Comparison of ENCODE assay signal across 9 cellular contexts in the genomic region with DNA sequence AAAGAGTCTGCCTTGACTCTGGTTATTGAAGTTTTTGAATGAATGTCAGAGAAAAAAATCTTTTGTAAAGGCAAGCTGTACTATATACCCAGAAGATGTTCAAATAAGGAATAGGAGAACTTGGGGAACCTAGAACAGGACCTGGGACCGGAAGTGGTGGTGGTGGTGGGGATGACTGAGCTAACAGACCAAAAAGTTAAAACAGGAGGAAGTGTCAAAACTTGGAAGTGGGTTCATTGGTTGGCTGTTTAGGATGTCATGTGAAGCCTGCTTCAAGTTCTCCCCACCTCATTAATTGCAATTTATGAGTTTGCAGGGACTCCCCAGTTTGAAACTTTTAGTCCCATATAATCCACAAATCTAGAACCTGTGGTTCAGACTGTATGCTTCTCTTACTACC. TPM values are rescaled to one million over a fixed set of nuclear protein-coding genes. Genes with fewer than 3 reads are reported as not detected.
A peak's percentile ranks its signal among the peaks of the same experiment; 100 is the strongest.
DNase-seq lines count a peak whose midpoint lies in the region; ATAC-seq and TF ChIP-seq lines count a peak whose summit lies in the region.
"Had no signal": no experiment of that assay in that cellular context is flagged by ENCODE, and none has a peak within 500 bp of the region (broad histone marks: within the 10 kb centered on the region; RNA-seq: fewer than 3 reads in every experiment).

No MANE protein-coding gene starts in this region.

- H3K4me2 ChIP-seq in BLaER1 treated with 17β-estradiol and CSF1 and Interleukin-3, amounts not matched to agents 10 nM and 100 nM, result peak overlapping the region; percentile 86 to 97 (median 88)
- H3K4me2 ChIP-seq in OCI-LY7 (ENCODE audit: low read length) (peak overlapping the region; percentile 78), neural progenitor cell (no peak overlapping the region)

- DNase-seq in OCI-LY7 (ENCODE audit: low spot score) (peak; percentile 62), neural progenitor cell (ENCODE audit: low spot score) (no peak), MG63 (no peak), NCI-H82 treated with DMSO at 0.1 percent for 48 hours (lab: John Stamatoyannopoulos, UW; ENCODE audit: unreplicated experiment) (no peak), NCI-H146 treated with DMSO at 0.1 percent for 48 hours (lab: John Stamatoyannopoulos, UW; ENCODE audit: unreplicated experiment) (no peak)
- DNase-seq in effector memory CD8-positive, alpha-beta T cell, result no peak
- DNase-seq: kidney had no signal

- peaks cover 0 to 15% (median 0%) of the 10 kb centered on the region in 11 experiments; a peak in 4 of 22 replicates for H3K36me3 ChIP-seq in BLaER1 treated with 17β-estradiol and CSF1 and Interleukin-3, amounts not matched to agents 10 nM and 100 nM
- no peaks in the 10 kb centered on the region for H3K36me3 ChIP-seq in OCI-LY7 (ENCODE audit: insufficient read depth, low read length)
- H3K36me3 ChIP-seq in neural progenitor cell, result no peaks in the 10 kb centered on the region
- H3K36me3 ChIP-seq in MG63, result no peaks in the 10 kb centered on the region

- POLR2A ChIA-PET in OCI-LY7 (lab: Charles Lee), result interaction anchor here (0.6 to 5.3 kb wide), 8 partner anchors 11 to 1658 kb away, joined by 3 to 30 read pairs (median 9); no protein-coding TSS in a partner anchor

- BruUV-seq in OCI-LY7 (replicated peaks; lab: Mats Ljungman, UMichigan), result no TSS peak

- intact Hi-C loops in OCI-LY7 (cut with micrococcal nuclease; ENCODE audit: unreplicated experiment), result loop anchor here (5.0 kb wide), 1 partner anchor 68 kb away; no protein-coding TSS in a partner anchor

- H3K9ac ChIP-seq in BLaER1 treated with 17β-estradiol and CSF1 and Interleukin-3, amounts not matched to agents 10 nM and 100 nM, result peak overlapping the region in 10 of 11 experiments; percentile 66 to 78 (median 70); a peak in 19 of 22 replicates
- no peak overlapping the region for H3K9ac ChIP-seq in neural progenitor cell

- peak overlapping the region; percentile 80 to 92 (median 88); a peak in 21 of 22 replicates for H3K27ac ChIP-seq in BLaER1 treated with 17β-estradiol and CSF1 and Interleukin-3, amounts not matched to agents 10 nM and 100 nM
- H3K27ac ChIP-seq in OCI-LY7 (ENCODE audit: low read depth, low read length, poor library complexity, severe bottlenecking), result no peak overlapping the region
- no peak overlapping the region for H3K27ac ChIP-seq in neural progenitor cell

- peak overlapping the region; percentile 64 to 66 for H3K4me3 Mint-ChIP-seq in effector memory CD8-positive, alpha-beta T cell
- H3K4me3 Mint-ChIP-seq in neural progenitor cell, result no peak overlapping the region

- H3K27ac Mint-ChIP-seq in effector memory CD8-positive, alpha-beta T cell, result peak overlapping the region; percentile 32 to 79
- no peak overlapping the region for H3K27ac Mint-ChIP-seq in neural progenitor cell

- CTCF ChIA-PET in OCI-LY7 (lab: Charles Lee; ENCODE audit: unreplicated experiment), result interaction anchor here (1.0 to 1.7 kb wide), 3 partner anchors 10 to 31 kb away, joined by 3 to 5 read pairs (median 4); no protein-coding TSS in a partner anchor

- H4K20me1 ChIP-seq in BLaER1 treated with 17β-estradiol and CSF1 and Interleukin-3, amounts not matched to agents 10 nM and 100 nM, result no peaks in the 10 kb centered on the region
- H4K20me1 ChIP-seq in OCI-LY7 (ENCODE audit: insufficient read depth, low read length), result no peaks in the 10 kb centered on the region
- H4K20me1 ChIP-seq in neural progenitor cell (ENCODE audit: low read depth), result no peaks in the 10 kb centered on the region

- H3K27me3 ChIP-seq in BLaER1 treated with 17β-estradiol and CSF1 and Interleukin-3, amounts not matched to agents 10 nM and 100 nM, result no peaks in the 10 kb centered on the region
- H3K27me3 ChIP-seq in neural progenitor cell, result peaks cover 34% of the 10 kb centered on the region
- no peaks in the 10 kb centered on the region for H3K27me3 ChIP-seq in MG63

- H3K9me2 ChIP-seq in OCI-LY7 (ENCODE audit: insufficient read depth, low read length), result no peaks in the 10 kb centered on the region

- H3K27me3 Mint-ChIP-seq in effector memory CD8-positive, alpha-beta T cell, result no peaks in the 10 kb centered on the region
- H3K27me3 Mint-ChIP-seq in neural progenitor cell (ENCODE audit: insufficient read depth, low read depth), result peaks cover 2% of the 10 kb centered on the region

- peaks cover 34 to 39% of the 10 kb centered on the region in 2 donors for H3K4me1 Mint-ChIP-seq in effector memory CD8-positive, alpha-beta T cell (ENCODE audit: low read depth in 2 of 2)
- H3K4me1 Mint-ChIP-seq in neural progenitor cell, result peaks cover 17% of the 10 kb centered on the region

- H3K36me3 Mint-ChIP-seq in effector memory CD8-positive, alpha-beta T cell (ENCODE audit: insufficient read depth), result peaks cover 8% of the 10 kb centered on the region
- peaks cover 14% of the 10 kb centered on the region for H3K36me3 Mint-ChIP-seq in neural progenitor cell

- H3K9me3 Mint-ChIP-seq in effector memory CD8-positive, alpha-beta T cell, result peaks cover 0 to 2% of the 10 kb centered on the region in 2 donors
- H3K9me3 Mint-ChIP-seq in neural progenitor cell, result peaks cover 10% of the 10 kb centered on the region

- peak overlapping the region; percentile 44; the same call in 1 of the 2 replicates for H2AFZ ChIP-seq in OCI-LY7 (ENCODE audit: low read length)
- no peak overlapping the region for H2AFZ ChIP-seq in neural progenitor cell (replicated peaks)

- H3K9me3 ChIP-seq in BLaER1 treated with 17β-estradiol and CSF1 and Interleukin-3, amounts not matched to agents 10 nM and 100 nM (replicated peaks in 1 of 11), result peaks cover 8 to 24% (median 18%) of the 10 kb centered on the region in 11 experiments
- no peaks in the 10 kb centered on the region for H3K9me3 ChIP-seq in OCI-LY7 (ENCODE audit: low read length)
- H3K9me3 ChIP-seq in neural progenitor cell (ENCODE audit: low read depth), result no peaks in the 10 kb centered on the region
- H3K9me3 ChIP-seq in MG63, result peaks cover 6% of the 10 kb centered on the region; the same call in 1 of the 2 replicates

- TF ChIP-seq CTCF in OCI-LY7 (conservative IDR thresholded peaks at IDR 0.05; ENCODE audit: low read length) (no peak), neural progenitor cell (IDR thresholded peaks at IDR 0.05) (no peak)

- ATAC-seq in GM19463 (IDR thresholded peaks at IDR 0.05; ENCODE audit: unreplicated experiment), result peak; percentile 30
- peak; percentile 62 for ATAC-seq in effector memory CD8-positive, alpha-beta T cell (replicated peaks)

- H3F3A ChIP-seq in neural progenitor cell (ENCODE audit: low read depth), result peaks cover 16% of the 10 kb centered on the region

- peak overlapping the region in 6 of 10 experiments; percentile 32 to 51 (median 42); a peak in 8 of 20 replicates for H3K4me3 ChIP-seq in BLaER1 treated with 17β-estradiol and CSF1 and Interleukin-3, amounts not matched to agents 10 nM and 100 nM
- H3K4me3 ChIP-seq in OCI-LY7 (ENCODE audit: low read depth, low read length, poor library complexity, severe bottlenecking) (peak overlapping the region; percentile 44), neural progenitor cell (no peak overlapping the region), MG63 (no peak overlapping the region)

- peaks cover 65 to 82% (median 74%) of the 10 kb centered on the region in 10 experiments for H3K4me1 ChIP-seq in BLaER1 treated with 17β-estradiol and CSF1 and Interleukin-3, amounts not matched to agents 10 nM and 100 nM
- peaks cover 40% of the 10 kb centered on the region for H3K4me1 ChIP-seq in OCI-LY7 (ENCODE audit: insufficient read depth, low read length, poor library complexity, severe bottlenecking)
- H3K4me1 ChIP-seq in neural progenitor cell, result peaks cover 25% of the 10 kb centered on the region

- H3K79me2 ChIP-seq in OCI-LY7 (ENCODE audit: insufficient read depth, low read depth, low read length), result no peaks in the 10 kb centered on the region
- H3K79me2 ChIP-seq in neural progenitor cell (ENCODE audit: low read depth), result no peaks in the 10 kb centered on the region

RNA-seq across cellular contexts. Expression of a gene that starts 26.2 kb away (rescaled TPM):
- total RNA-seq in OCI-LY7 (2014; rRNA removed; shearing (Covaris generic)), result 3.6 and 4.5 TPM in 2 replicates
- total RNA-seq in OCI-LY7 (2022) (8.0 and 9.1 TPM in 2 replicates), neural progenitor cell (ENCODE audit: low replicate concordance) (13.4 and 16.7 TPM in 2 replicates)
- 0.16 and 0.52 TPM in 2 replicates for total RNA-seq in MG63 (2014; rRNA removed; shearing (Covaris generic); ENCODE audit: low replicate concordance)

Comparison
In these comparisons a context has a peak if more than half of its experiments do, and no peak if none do; other contexts are left out.
1. H3K27ac ChIP-seq: peak in BLaER1 treated with 17β-estradiol and CSF1 and Interleukin-3, amounts not matched to agents 10 nM and 100 nM (11 of 11); none in OCI-LY7 (single experiment) and neural progenitor cell (single experiment).
2. H3K4me3 ChIP-seq: peak in BLaER1 treated with 17β-estradiol and CSF1 and Interleukin-3, amounts not matched to agents 10 nM and 100 nM (6 of 10) and OCI-LY7 (single experiment); none in neural progenitor cell (single experiment) and MG63 (single experiment).